8 cellular contexts compared by ENCODE assay signal in the genomic region with DNA sequence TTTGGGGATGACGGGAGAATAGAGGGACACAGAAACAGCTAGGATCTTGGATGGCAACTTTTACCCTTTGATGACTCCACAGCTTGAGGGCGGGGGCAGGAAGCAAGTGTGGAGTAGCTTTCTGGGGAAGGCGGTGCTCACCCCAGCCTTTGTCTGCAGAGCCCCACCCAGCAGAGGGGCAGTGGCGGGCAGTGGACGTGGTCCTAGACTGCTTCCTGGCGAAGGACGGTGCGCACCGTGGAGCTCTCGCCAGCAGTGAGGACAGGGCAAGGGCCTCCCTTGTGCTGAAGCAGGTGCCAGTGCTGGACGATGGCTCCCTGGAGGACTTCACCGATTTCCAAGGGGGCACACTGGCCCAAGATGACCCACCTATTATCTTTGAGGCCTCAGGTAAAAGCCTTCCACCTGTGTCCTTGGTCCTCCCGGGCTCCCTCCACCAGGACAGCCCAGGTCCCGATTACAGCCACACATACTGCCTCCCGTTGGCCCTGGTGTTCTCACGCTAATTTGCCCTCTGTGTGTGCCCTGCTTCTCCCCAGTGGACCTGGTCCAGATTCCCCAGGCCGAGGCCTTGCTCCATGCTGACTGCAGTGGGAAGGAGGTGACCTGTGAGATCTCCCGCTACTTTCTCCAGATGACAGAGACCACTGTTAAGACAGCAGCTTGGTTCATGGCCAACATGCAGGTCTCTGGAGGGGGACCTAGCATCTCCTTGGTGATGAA. TPM values are rescaled to one million over a fixed set of nuclear protein-coding genes. Genes with fewer than 3 reads are reported as not detected.
DNase-seq lines count a peak whose midpoint lies in the region; ATAC-seq, FAIRE-seq and TF ChIP-seq lines count a peak whose summit lies in the region.

No MANE protein-coding gene starts in this region.

- H4K5ac ChIP-seq in H1 (ENCODE audit: insufficient read length, low read depth, low read length), result no peak overlapping the region

- H3K4me1 ChIP-seq in CD4-positive, CD25-positive, alpha-beta regulatory T cell (ENCODE audit: control insufficient read depth, insufficient read depth, low read length, poor library complexity, severe bottlenecking), result peaks cover 60% of the 10 kb centered on the region
- H3K4me1 ChIP-seq in OCI-LY1 (ENCODE audit: insufficient read depth, low read length, severe bottlenecking), result peaks cover 47% of the 10 kb centered on the region
- peaks cover 23 to 36% (median 31%) of the 10 kb centered on the region in 4 experiments for H3K4me1 ChIP-seq in H1 (replicated peaks in 1 of 4; ENCODE audit: control insufficient read depth in 3 of 4, insufficient read depth in 4 of 4, low read length in 3 of 4)

- H3K56ac ChIP-seq in H1 (replicated peaks; ENCODE audit: insufficient read length, low read depth, low read length), result peak overlapping the region; percentile 10

- H3K79me1 ChIP-seq in H1 (ENCODE audit: low read depth, low read length), result no peaks in the 10 kb centered on the region

- peak overlapping the region; percentile 99 for H3K27ac ChIP-seq in CD4-positive, CD25-positive, alpha-beta regulatory T cell (ENCODE audit: insufficient read depth, low read length, poor library complexity, severe bottlenecking)
- H3K27ac ChIP-seq in OCI-LY1 (ENCODE audit: low read depth, low read length, poor library complexity, severe bottlenecking) (peak overlapping the region; percentile 99), H1 (ENCODE audit: low read depth, low read length) (no peak overlapping the region; the same call in 1 of the 2 replicates)

- H3K36me3 ChIP-seq in CD4-positive, CD25-positive, alpha-beta regulatory T cell (ENCODE audit: control insufficient read depth, insufficient read depth, low read length), result peaks cover 36% of the 10 kb centered on the region
- H3K36me3 ChIP-seq in OCI-LY1 (ENCODE audit: insufficient read depth, low read length) (peaks cover 63% of the 10 kb centered on the region), H1 (ENCODE audit: control insufficient read depth in 2 of 4, insufficient read depth in 4 of 4, low read length in 3 of 4) (no peaks in the 10 kb centered on the region)

- FAIRE-seq in H1 (lab: Jason Lieb, UNC), result no peak

- no peak for TF ChIP-seq EP300 in H1 (IDR thresholded peaks at IDR 0.05; ENCODE audit: borderline replicate concordance in 1 of 2, low read depth in 2 of 2, low read length in 2 of 2)

- H2BK120ac ChIP-seq in H1 (replicated peaks; ENCODE audit: low read depth, low read length), result no peak overlapping the region

- H3F3A ChIP-seq in OCI-LY1 (ENCODE audit: insufficient read depth, low read length), result no peaks in the 10 kb centered on the region

- peaks cover 6 to 88% (median 52%) of the 10 kb centered on the region in 4 donors for H3K4me1 Mint-ChIP-seq in CD4-positive, CD25-positive, alpha-beta regulatory T cell
- H3K4me1 Mint-ChIP-seq in nephron (peaks cover 32% of the 10 kb centered on the region), glutamatergic neuron (ENCODE audit: low read depth, unreplicated experiment) (peaks cover 18% of the 10 kb centered on the region)

- no peaks in the 10 kb centered on the region for H3K9me3 ChIP-seq in CD4-positive, CD25-positive, alpha-beta regulatory T cell (ENCODE audit: control insufficient read depth in 2 of 2, low read length in 2 of 2)
- no peaks in the 10 kb centered on the region for H3K9me3 ChIP-seq in OCI-LY1 (ENCODE audit: low read length)
- H3K9me3 ChIP-seq in H1 (ENCODE audit: insufficient read depth in 2 of 2, low read depth in 1 of 2, low read length in 1 of 2), result no peaks in the 10 kb centered on the region

- H2BK12ac ChIP-seq in H1 (ENCODE audit: low read depth, low read length), result peak overlapping the region; percentile 95; the same call in 1 of the 2 replicates

- WGBS in H1 (ENCODE audit: extremely low coverage in 1 of 2, insufficient coverage in 1 of 2, insufficient read length in 1 of 2, insufficient replicate concordance in 2 of 2, low coverage in 1 of 2, low lambda C conversion rate in 2 of 2, missing lambda C conversion rate in 1 of 2), 2 experiments, result 91% methylated on average over 18 of the region's 18 CpGs; no CpG with 5 or more reads in 1 of the 2 experiments

- ATAC-seq in CD4-positive, CD25-positive, alpha-beta regulatory T cell (ENCODE audit: low read depth in 2 of 2), result no peak

- peak overlapping the region; percentile 7; the same call in 1 of the 2 replicates for H2AK5ac ChIP-seq in H1 (ENCODE audit: low read depth, low read length)

- H3K79me2 ChIP-seq in OCI-LY1 (ENCODE audit: insufficient read depth, low read length) (no peaks in the 10 kb centered on the region), H1 (ENCODE audit: control insufficient read depth in 1 of 2, insufficient read depth in 2 of 2, low read length in 2 of 2) (no peaks in the 10 kb centered on the region)

- peaks cover 0 to 1% (median 0%) of the 10 kb centered on the region in 7 donors for H3K9me3 Mint-ChIP-seq in CD4-positive, CD25-positive, alpha-beta regulatory T cell
- no peaks in the 10 kb centered on the region for H3K9me3 Mint-ChIP-seq in nephron
- peaks cover 13% of the 10 kb centered on the region for H3K9me3 Mint-ChIP-seq in glutamatergic neuron (ENCODE audit: unreplicated experiment)

- H2BK5ac ChIP-seq in H1 (ENCODE audit: low read depth, low read length), result peak overlapping the region; percentile 88; the same call in 1 of the 2 replicates

- H3K18ac ChIP-seq in H1 (ENCODE audit: extremely low read depth, low read length), result peak overlapping the region; percentile 96; the same call in 1 of the 2 replicates

- no peak overlapping the region for H2AFZ ChIP-seq in OCI-LY1 (ENCODE audit: low read length)
- no peak overlapping the region for H2AFZ ChIP-seq in H1 (ENCODE audit: low read length)

- H3K9ac ChIP-seq in OCI-LY1 (ENCODE audit: low read length), result peak overlapping the region; percentile 74
- H3K9ac ChIP-seq in H1 (replicated peaks in 1 of 4; ENCODE audit: extremely low read depth in 1 of 4, low read depth in 3 of 4, low read length in 3 of 4), result no peak overlapping the region

- peak overlapping the region; percentile 96 for H4K91ac ChIP-seq in H1 (replicated peaks; ENCODE audit: insufficient read length, low read length)

- no peak overlapping the region; the same call in 1 of the 2 replicates for H2BK15ac ChIP-seq in H1 (ENCODE audit: low read length)

- TF ChIP-seq POLR2A in H1 (IDR thresholded peaks at IDR 0.05; ENCODE audit: control extremely low read depth in 1 of 2, low read depth in 2 of 2, low read length in 2 of 2), result no peak

- H3K4me3 Mint-ChIP-seq in CD4-positive, CD25-positive, alpha-beta regulatory T cell, result peak overlapping the region; percentile 95 to 99 (median 98)
- H3K4me3 Mint-ChIP-seq in nephron, result peak overlapping the region; percentile 86 to 92 (median 90)
- no peak overlapping the region for H3K4me3 Mint-ChIP-seq in glutamatergic neuron (ENCODE audit: unreplicated experiment)

- H3K4me2 ChIP-seq in OCI-LY1 (ENCODE audit: low read length) (peak overlapping the region; percentile 68), H1 (ENCODE audit: insufficient read depth in 1 of 2, low read depth in 2 of 2, low read length in 2 of 2) (peak overlapping the region; percentile 62 to 67; a peak in 1 of 4 replicates)

- H3K14ac ChIP-seq in H1 (ENCODE audit: insufficient read length), result no peak overlapping the region

- no peak for TF ChIP-seq RAD21 in H1 (IDR thresholded peaks at IDR 0.05 in 1 of 2, conservative IDR thresholded peaks at IDR 0.05 in 1 of 2; ENCODE audit: low read depth in 2 of 2, low read length in 2 of 2)

- H4K8ac ChIP-seq in H1 (ENCODE audit: extremely low read depth, insufficient read depth, low read length), result peak overlapping the region; percentile 59; the same call in 1 of the 2 replicates

- no peaks in the 10 kb centered on the region for H3K9me2 ChIP-seq in OCI-LY1 (ENCODE audit: low read depth, low read length)

- peak overlapping the region; percentile 91 for H3K4me3 ChIP-seq in CD4-positive, CD25-positive, alpha-beta regulatory T cell (ENCODE audit: low read depth, low read length)
- peak overlapping the region; percentile 57 for H3K4me3 ChIP-seq in OCI-LY1 (ENCODE audit: low read depth, low read length, poor library complexity, severe bottlenecking)
- H3K4me3 ChIP-seq in H1 (ENCODE audit: extremely low read depth in 1 of 4, insufficient read depth in 2 of 4, low read depth in 3 of 4, low read length in 4 of 4), result peak overlapping the region in 1 of 4 experiments; percentile 42; a peak in 2 of 8 replicates

- no peaks in the 10 kb centered on the region for H4K20me1 ChIP-seq in OCI-LY1 (ENCODE audit: insufficient read depth, low read length)
- H4K20me1 ChIP-seq in H1 (replicated peaks in 1 of 2; ENCODE audit: control insufficient read depth in 1 of 2, insufficient read depth in 2 of 2, low read length in 2 of 2), result no peaks in the 10 kb centered on the region

- CTCF ChIA-PET in H1 (lab: Charles Lee; ENCODE audit: partially characterized antibody), result interaction anchor here (0.5 to 4.4 kb wide), 7 partner anchors 7 to 241 kb away, joined by 3 to 36 read pairs (median 4); no protein-coding TSS in a partner anchor

- H3K23me2 ChIP-seq in H1 (ENCODE audit: low read depth, low read length), result no peaks in the 10 kb centered on the region; the same call in 1 of the 2 replicates

- H3K27me3 Mint-ChIP-seq in CD4-positive, CD25-positive, alpha-beta regulatory T cell, result no peaks in the 10 kb centered on the region
- H3K27me3 Mint-ChIP-seq in nephron (ENCODE audit: low read depth) (no peaks in the 10 kb centered on the region), glutamatergic neuron (ENCODE audit: unreplicated experiment) (peaks cover 7% of the 10 kb centered on the region)

- TF ChIP-seq CTCF in OCI-LY1 (IDR thresholded peaks at IDR 0.05; ENCODE audit: low read length) (no peak), H1 (IDR thresholded peaks at IDR 0.05; ENCODE audit: control extremely low read depth in 1 of 3, insufficient read depth in 1 of 3, low read depth in 1 of 3, low read length in 3 of 3) (no peak), nephron (IDR thresholded peaks at IDR 0.05; ENCODE audit: unreplicated experiment in 3 of 3) (no peak), glutamatergic neuron (IDR thresholded peaks at IDR 0.05; ENCODE audit: partially characterized antibody, unreplicated experiment) (no peak)

- peak in 1 of 3 donors; percentile 66 for DNase-seq in CD4-positive, CD25-positive, alpha-beta regulatory T cell
- DNase-seq in H1 (ENCODE audit: low read depth in 1 of 2, low spot score in 2 of 2) (no peak), NCI-H1930 (lab: John Stamatoyannopoulos, UW) (no peak), COR-L47 (lab: John Stamatoyannopoulos, UW) (no peak), NCI-H774 (lab: John Stamatoyannopoulos, UW) (no peak), glutamatergic neuron (no peak)

- H3K23ac ChIP-seq in H1 (ENCODE audit: insufficient read length), result no peak overlapping the region

- POLR2A ChIA-PET in H1 (lab: Charles Lee; ENCODE audit: partially characterized antibody), result interaction anchor here (1.1 to 4.9 kb wide), 8 partner anchors 9 to 130 kb away, joined by 3 to 41 read pairs (median 22); partner anchors contain the start of genes CD27, GAPDH, SCNN1A and VAMP1

- H3K27ac Mint-ChIP-seq in CD4-positive, CD25-positive, alpha-beta regulatory T cell, result peak overlapping the region; percentile 98 to 99 (median 98)
- peak overlapping the region; percentile 98 to 99 (median 98) for H3K27ac Mint-ChIP-seq in nephron
- H3K27ac Mint-ChIP-seq in glutamatergic neuron (ENCODE audit: unreplicated experiment), result no peak overlapping the region

- peak overlapping the region; percentile 47 for H3K4ac ChIP-seq in H1 (replicated peaks; ENCODE audit: insufficient read length, low read depth, low read length)

- H3K27me3 ChIP-seq in CD4-positive, CD25-positive, alpha-beta regulatory T cell (ENCODE audit: control insufficient read depth, insufficient read depth, low read length), result no peaks in the 10 kb centered on the region
- no peaks in the 10 kb centered on the region for H3K27me3 ChIP-seq in OCI-LY1 (ENCODE audit: insufficient read depth, low read length)
- H3K27me3 ChIP-seq in H1 (replicated peaks in 1 of 4; ENCODE audit: control insufficient read depth in 3 of 4, extremely low read depth in 1 of 4, insufficient read depth in 3 of 4, low read length in 3 of 4), result no peaks in the 10 kb centered on the region

- H2BK20ac ChIP-seq in H1 (ENCODE audit: low read length), result 0 out of 2 replicates have a peak overlapping the region, but pooled peaks have one; percentile 48

- H3K36me3 Mint-ChIP-seq in CD4-positive, CD25-positive, alpha-beta regulatory T cell, result peaks cover 44% of the 10 kb centered on the region
- H3K36me3 Mint-ChIP-seq in nephron (ENCODE audit: low read depth) (peaks cover 6% of the 10 kb centered on the region), glutamatergic neuron (ENCODE audit: unreplicated experiment) (no peaks in the 10 kb centered on the region)

RNA-seq across cellular contexts. Expression of gene TAPBPL, which starts 1.2 kb away (rescaled TPM):
- total RNA-seq in CD4-positive, CD25-positive, alpha-beta regulatory T cell, result 28.0 TPM
- 10 to 100 TPM; 34.8 to 72.7 (median 46.9) TPM for polyA plus RNA-seq in CD4-positive, CD25-positive, alpha-beta regulatory T cell
- 0.61 and 0.67 TPM in 2 replicates for total RNA-seq in H1 (2021; fragmentation: NEBNext Ultra II Directional; extraction: Animal tissue kit (Norgen Biotek cat#: 25700))
- polyA plus RNA-seq in H1 (2011; rRNA removed), result 1.5 and 1.6 TPM in 2 replicates
- polyA plus RNA-seq in H1 (2011; cell fraction: cytosol; rRNA removed), result 0.72 TPM
- 1.7 TPM for polyA plus RNA-seq in H1 (2011; cell fraction: nucleus; rRNA removed)
- polyA plus RNA-seq in H1 (2012, experiment 1 of 2), result 1.3 to 2.0 TPM (median 1.6 TPM) in 4 replicates
- 0.37 TPM for polyA plus RNA-seq in H1 (2012, experiment 2 of 2)
- 0.41 TPM for polyA plus RNA-seq in H1 (2013, experiment 1 of 2)
- 0.70 TPM for polyA plus RNA-seq in H1 (2013, experiment 2 of 2)
- polyA minus RNA-seq in H1 (2011; rRNA and poly(A)+ RNA removed), result 1.00 and 1.5 TPM in 2 replicates
- polyA minus RNA-seq in H1 (2011; cell fraction: cytosol; rRNA and poly(A)+ RNA removed), result not detected
- polyA minus RNA-seq in H1 (2011; cell fraction: nucleus; rRNA and poly(A)+ RNA removed), result 1.6 TPM
- total RNA-seq in glutamatergic neuron (ENCODE audit: unreplicated experiment), result 0.96 TPM

RNA-seq across cellular contexts. Expression of gene CD27, which starts 8.3 kb away (rescaled TPM):
- 156 TPM for total RNA-seq in CD4-positive, CD25-positive, alpha-beta regulatory T cell
- polyA plus RNA-seq in CD4-positive, CD25-positive, alpha-beta regulatory T cell, result 100 to 1,000 TPM; 547 to 707 (median 641) TPM
- total RNA-seq in H1 (2021; fragmentation: NEBNext Ultra II Directional; extraction: Animal tissue kit (Norgen Biotek cat#: 25700)), result 0.28 TPM in 1 of 2 replicates, not detected in the other
- polyA plus RNA-seq in H1 (2011; rRNA removed), result 0.39 TPM in 2 replicates
- polyA plus RNA-seq in H1 (2011; cell fraction: cytosol; rRNA removed), result 0.30 TPM
- 0.19 TPM for polyA plus RNA-seq in H1 (2011; cell fraction: nucleus; rRNA removed)
- 0.31 to 0.60 TPM (median 0.42 TPM) in 4 replicates for polyA plus RNA-seq in H1 (2012, experiment 1 of 2)
- polyA plus RNA-seq in H1 (2012, experiment 2 of 2), result 0.31 TPM
- polyA plus RNA-seq in H1 (2013, experiment 1 of 2), result 0.18 TPM
- 0.13 TPM for polyA plus RNA-seq in H1 (2013, experiment 2 of 2)
- polyA minus RNA-seq in H1 (2011; rRNA and poly(A)+ RNA removed), result 0.22 and 0.60 TPM in 2 replicates
- not detected for polyA minus RNA-seq in H1 (2011; cell fraction: cytosol; rRNA and poly(A)+ RNA removed)
- polyA minus RNA-seq in H1 (2011; cell fraction: nucleus; rRNA and poly(A)+ RNA removed), result not detected
- total RNA-seq in glutamatergic neuron (ENCODE audit: unreplicated experiment), result not detected

RNA-seq across cellular contexts. Expression of gene VAMP1, which starts 17.4 kb away (rescaled TPM):
- 67.3 TPM for total RNA-seq in CD4-positive, CD25-positive, alpha-beta regulatory T cell
- 10 to 100 TPM in 3 of 4 donors, 1 to 10 TPM in 1; 9.8 to 16.1 (median 13.5) TPM for polyA plus RNA-seq in CD4-positive, CD25-positive, alpha-beta regulatory T cell
- 9.3 and 10.8 TPM in 2 replicates for total RNA-seq in H1 (2021; fragmentation: NEBNext Ultra II Directional; extraction: Animal tissue kit (Norgen Biotek cat#: 25700))
- polyA plus RNA-seq in H1 (2011; rRNA removed), result 23.1 and 28.2 TPM in 2 replicates
- polyA plus RNA-seq in H1 (2011; cell fraction: cytosol; rRNA removed), result 32.5 TPM
- 132 TPM for polyA plus RNA-seq in H1 (2011; cell fraction: nucleus; rRNA removed)
- polyA plus RNA-seq in H1 (2012, experiment 1 of 2), result 14.8 to 22.9 TPM (median 21.4 TPM) in 4 replicates
- polyA plus RNA-seq in H1 (2012, experiment 2 of 2), result 7.8 TPM
- polyA plus RNA-seq in H1 (2013, experiment 1 of 2), result 13.7 TPM
- 13.4 TPM for polyA plus RNA-seq in H1 (2013, experiment 2 of 2)
- polyA minus RNA-seq in H1 (2011; rRNA and poly(A)+ RNA removed), result 12.5 and 12.6 TPM in 2 replicates
- 15.7 TPM for polyA minus RNA-seq in H1 (2011; cell fraction: cytosol; rRNA and poly(A)+ RNA removed)
- 17.7 TPM for polyA minus RNA-seq in H1 (2011; cell fraction: nucleus; rRNA and poly(A)+ RNA removed)
- total RNA-seq in glutamatergic neuron (ENCODE audit: unreplicated experiment), result 14.0 TPM

RNA-seq across cellular contexts. Expression of gene MRPL51, which starts 40.0 kb away (rescaled TPM):
- total RNA-seq in CD4-positive, CD25-positive, alpha-beta regulatory T cell, result 40.5 TPM
- polyA plus RNA-seq in CD4-positive, CD25-positive, alpha-beta regulatory T cell, result 100 to 1,000 TPM; 243 to 372 (median 253) TPM
- total RNA-seq in H1 (2021; fragmentation: NEBNext Ultra II Directional; extraction: Animal tissue kit (Norgen Biotek cat#: 25700)), result 318 and 331 TPM in 2 replicates
- polyA plus RNA-seq in H1 (2011; rRNA removed), result 101 and 119 TPM in 2 replicates
- 179 TPM for polyA plus RNA-seq in H1 (2011; cell fraction: cytosol; rRNA removed)
- 62.0 TPM for polyA plus RNA-seq in H1 (2011; cell fraction: nucleus; rRNA removed)
- 250 to 352 TPM (median 276 TPM) in 4 replicates for polyA plus RNA-seq in H1 (2012, experiment 1 of 2)
- 64.2 TPM for polyA plus RNA-seq in H1 (2012, experiment 2 of 2)
- polyA plus RNA-seq in H1 (2013, experiment 1 of 2), result 764 TPM
- polyA plus RNA-seq in H1 (2013, experiment 2 of 2), result 884 TPM
- 25.9 and 35.9 TPM in 2 replicates for polyA minus RNA-seq in H1 (2011; rRNA and poly(A)+ RNA removed)
- 36.5 TPM for polyA minus RNA-seq in H1 (2011; cell fraction: cytosol; rRNA and poly(A)+ RNA removed)
- 27.2 TPM for polyA minus RNA-seq in H1 (2011; cell fraction: nucleus; rRNA and poly(A)+ RNA removed)
- total RNA-seq in glutamatergic neuron (ENCODE audit: unreplicated experiment), result 138 TPM

RNA-seq across cellular contexts. Expression of gene NCAPD2, which starts 40.8 kb away (rescaled TPM):
- total RNA-seq in CD4-positive, CD25-positive, alpha-beta regulatory T cell, result 32.8 TPM
- polyA plus RNA-seq in CD4-positive, CD25-positive, alpha-beta regulatory T cell, result 10 to 100 TPM; 21.5 to 29.1 (median 26.3) TPM
- 129 and 132 TPM in 2 replicates for total RNA-seq in H1 (2021; fragmentation: NEBNext Ultra II Directional; extraction: Animal tissue kit (Norgen Biotek cat#: 25700))
- 55.8 and 69.6 TPM in 2 replicates for polyA plus RNA-seq in H1 (2011; rRNA removed)
- 80.8 TPM for polyA plus RNA-seq in H1 (2011; cell fraction: cytosol; rRNA removed)
- polyA plus RNA-seq in H1 (2011; cell fraction: nucleus; rRNA removed), result 136 TPM
- 87.4 to 104 TPM (median 95.1 TPM) in 4 replicates for polyA plus RNA-seq in H1 (2012, experiment 1 of 2)
- polyA plus RNA-seq in H1 (2012, experiment 2 of 2), result 28.6 TPM
- 55.8 TPM for polyA plus RNA-seq in H1 (2013, experiment 1 of 2)
- polyA plus RNA-seq in H1 (2013, experiment 2 of 2), result 51.4 TPM
- polyA minus RNA-seq in H1 (2011; rRNA and poly(A)+ RNA removed), result 177 and 197 TPM in 2 replicates
- 94.8 TPM for polyA minus RNA-seq in H1 (2011; cell fraction: cytosol; rRNA and poly(A)+ RNA removed)
- 106 TPM for polyA minus RNA-seq in H1 (2011; cell fraction: nucleus; rRNA and poly(A)+ RNA removed)
- 29.3 TPM for total RNA-seq in glutamatergic neuron (ENCODE audit: unreplicated experiment)

Comparison
In these comparisons a context has a peak if more than half of its experiments do, and no peak if none do; other contexts are left out.
1. RNA of gene TAPBPL, which starts 1.2 kb away (total RNA-seq): 28.0 TPM in CD4-positive, CD25-positive, alpha-beta regulatory T cell (single experiment); 0.96 TPM in glutamatergic neuron (single experiment) and 0.61 to 0.67 TPM in H1; every median in the first group is over 10 times any median in the second.
2. RNA of gene CD27, which starts 8.3 kb away (total RNA-seq): 156 TPM in CD4-positive, CD25-positive, alpha-beta regulatory T cell (single experiment); 0.28 TPM in H1 and not detected in glutamatergic neuron (single experiment); every median in the first group is over 100 times any median in the second.